ENCODE assay signal across 18 cellular contexts in genomic region chr1:29084196-29084521, GRCh38. TPM values are rescaled to one million over a fixed set of nuclear protein-coding genes. Genes with fewer than 3 reads are reported as not detected.
DNase-seq lines count a peak whose midpoint lies in the region; ATAC-seq and TF ChIP-seq lines count a peak whose summit lies in the region.
"Had no signal": no experiment of that assay in that cellular context is flagged by ENCODE, and none has a peak within 500 bp of the region (broad histone marks: within the 10 kb centered on the region; RNA-seq: fewer than 3 reads in every experiment).

No MANE protein-coding gene starts in this region.

- BruUV-seq in PC-3 (replicated peaks; lab: Mats Ljungman, UMichigan) = no TSS peak

- no peaks in the 10 kb centered on the region for H3K27me3 ChIP-seq in PC-3 (ENCODE audit: low read length)

- H3K79me2 ChIP-seq in PC-3 (ENCODE audit: low read length) = no peaks in the 10 kb centered on the region

- H3K4me3 ChIP-seq in PC-3 (ENCODE audit: low read length) = no peak overlapping the region

- H3K4me1 ChIP-seq in PC-3 (ENCODE audit: insufficient read depth, low read length) = no peaks in the 10 kb centered on the region

- H3K36me3 Mint-ChIP-seq in activated naive CD4-positive, alpha-beta T cell treated with anti-CD3 and anti-CD28 coated beads, Interleukin-2, amount 50 U/mL, for 24 hours = peaks cover 10% of the 10 kb centered on the region
- H3K36me3 Mint-ChIP-seq in memory B cell = peaks cover 5% of the 10 kb centered on the region

- CTCF ChIA-PET in PC-3 (lab: Charles Lee) = no interaction called here

- H3K4me2 ChIP-seq in PC-3 (ENCODE audit: low read length) = no peak overlapping the region

- no peaks in the 10 kb centered on the region for H3K36me3 ChIP-seq in PC-3 (ENCODE audit: low read depth, low read length)

- H2AFZ ChIP-seq in PC-3 (ENCODE audit: low read length) = no peak overlapping the region

- no peak overlapping the region for H3K9ac ChIP-seq in PC-3 (ENCODE audit: low read length)

- no peaks in the 10 kb centered on the region for H3K9me3 ChIP-seq in PC-3 (ENCODE audit: low read length)

- H3K4me1 Mint-ChIP-seq in activated naive CD4-positive, alpha-beta T cell treated with anti-CD3 and anti-CD28 coated beads, Interleukin-2, amount 50 U/mL, for 24 hours = peaks cover 22% of the 10 kb centered on the region
- no peaks in the 10 kb centered on the region for H3K4me1 Mint-ChIP-seq in memory B cell

- no peaks in the 10 kb centered on the region for H3F3A ChIP-seq in PC-3 (ENCODE audit: low read length, unreplicated experiment)

- no peak for TF ChIP-seq CTCF in PC-3 (conservative IDR thresholded peaks at IDR 0.05; ENCODE audit: low read depth, low read length)

- peak overlapping the region; percentile 95 for H3K27ac Mint-ChIP-seq in activated naive CD4-positive, alpha-beta T cell treated with anti-CD3 and anti-CD28 coated beads, Interleukin-2, amount 50 U/mL, for 24 hours
- peak overlapping the region; percentile 33 for H3K27ac Mint-ChIP-seq in memory B cell

- no peak overlapping the region for H3K27ac ChIP-seq in PC-3 (ENCODE audit: low read length)
- H3K27ac ChIP-seq: RWPE1 had no signal

- no peaks in the 10 kb centered on the region for H3K9me2 ChIP-seq in PC-3 (replicated peaks; ENCODE audit: low read length)

- no peaks in the 10 kb centered on the region for H3K27me3 Mint-ChIP-seq in activated naive CD4-positive, alpha-beta T cell treated with anti-CD3 and anti-CD28 coated beads, Interleukin-2, amount 50 U/mL, for 24 hours
- no peaks in the 10 kb centered on the region for H3K27me3 Mint-ChIP-seq in memory B cell

- no peaks in the 10 kb centered on the region for H4K20me1 ChIP-seq in PC-3 (ENCODE audit: low read length)

- POLR2A ChIA-PET in PC-3 (lab: Charles Lee; ENCODE audit: unreplicated experiment) = no interaction called here

- H3K4me3 Mint-ChIP-seq in activated naive CD4-positive, alpha-beta T cell treated with anti-CD3 and anti-CD28 coated beads, Interleukin-2, amount 50 U/mL, for 24 hours = peak overlapping the region; percentile 15
- H3K4me3 Mint-ChIP-seq in memory B cell = no peak overlapping the region

- intact Hi-C loops in PC-3 (cut with micrococcal nuclease) = no loop called here

- H3K9me3 Mint-ChIP-seq in activated naive CD4-positive, alpha-beta T cell treated with anti-CD3 and anti-CD28 coated beads, Interleukin-2, amount 50 U/mL, for 24 hours = no peaks in the 10 kb centered on the region
- H3K9me3 Mint-ChIP-seq in memory B cell = no peaks in the 10 kb centered on the region

- DNase-seq in activated naive CD4-positive, alpha-beta T cell (lab: John Stamatoyannopoulos, UW) = no peak
- no peak for DNase-seq in PC-3
- DNase-seq in memory B cell (ENCODE audit: low spot score in 2 of 2) = no peak
- no peak for DNase-seq in occipital lobe (lab: John Stamatoyannopoulos, UW)
- no peak for DNase-seq in effector CD4-positive, alpha-beta T cell
- DNase-seq: ACHN, Calu3, DMS79, H7, IMR-90, Kasumi-1, NCI-H1105, NCI-H1694 treated with DMSO at 0.1 percent for 48 hours, NCI-H2107, NCI-H2227 treated with DMSO at 0.1 percent for 48 hours had no signal

- peak; percentile 38 for ATAC-seq in PC-3
- ATAC-seq in memory B cell (ENCODE audit: low read depth) = no peak
- no peak for ATAC-seq in GM19455 (IDR thresholded peaks at IDR 0.05; ENCODE audit: unreplicated experiment)

RNA-seq across cellular contexts. Expression of gene TMEM200B, which starts 39.5 kb away (rescaled TPM):
- 9.0 and 9.3 TPM in 2 replicates for total RNA-seq in PC-3 (2014; rRNA removed)
- 0.94 TPM for total RNA-seq in occipital lobe
- total RNA-seq: Calu3 had no signal
